Comparison of ENCODE assay signal across 13 cellular contexts in the genomic region with DNA sequence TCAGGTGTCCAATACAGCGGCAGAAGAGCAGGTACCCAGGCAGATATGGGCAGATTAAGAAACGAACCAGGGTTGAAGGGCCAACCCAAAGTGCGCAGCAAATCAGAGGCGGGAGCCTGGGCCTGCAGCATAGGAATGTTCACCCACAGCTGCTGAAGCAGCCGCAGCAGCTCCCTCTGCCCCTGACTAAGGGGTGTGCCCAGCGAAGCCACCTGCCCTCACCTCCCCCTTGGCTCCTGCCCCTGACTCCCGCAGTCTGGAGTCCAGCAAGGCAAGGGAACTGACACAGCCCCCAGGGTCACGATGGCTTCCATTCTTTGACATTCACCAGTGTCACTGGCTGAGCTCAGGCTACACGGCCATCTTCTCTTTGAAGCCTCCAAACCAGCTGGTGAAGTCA. TPM values are rescaled to one million over a fixed set of nuclear protein-coding genes. Genes with fewer than 3 reads are reported as not detected.
DNase-seq lines count a peak whose midpoint lies in the region; ATAC-seq and TF ChIP-seq lines count a peak whose summit lies in the region.
"Had no signal": no experiment of that assay in that cellular context is flagged by ENCODE, and none has a peak within 500 bp of the region (broad histone marks: within the 10 kb centered on the region; RNA-seq: fewer than 3 reads in every experiment).

No MANE protein-coding gene starts in this region.

- TF ChIP-seq POLR2A in transverse colon (IDR thresholded peaks at IDR 0.05) = no peak

- no peak overlapping the region for H3K27ac ChIP-seq in mesenchymal stem cell (ENCODE audit: low read length, poor library complexity, severe bottlenecking)
- peak overlapping the region; percentile 66 to 97 (median 82) for H3K27ac ChIP-seq in transverse colon

- TF ChIP-seq EP300 in transverse colon (IDR thresholded peaks at IDR 0.05; ENCODE audit: low read depth) = no peak

- H3K9me3 Mint-ChIP-seq in activated T-cell treated with anti-CD3 and anti-CD28 coated beads, Interleukin-2, amount 50 U/mL, for 24 hours = no peaks in the 10 kb centered on the region
- no peaks in the 10 kb centered on the region for H3K9me3 Mint-ChIP-seq in activated naive CD8-positive, alpha-beta T cell (ENCODE audit: low read depth)
- H3K9me3 Mint-ChIP-seq in glutamatergic neuron (ENCODE audit: unreplicated experiment) = peaks cover 4% of the 10 kb centered on the region

- H2BK12ac ChIP-seq in mesenchymal stem cell (ENCODE audit: low read length in 2 of 2) = peak overlapping the region in 1 of 2 experiments; percentile 29

- H3K36me3 Mint-ChIP-seq in activated T-cell treated with anti-CD3 and anti-CD28 coated beads, Interleukin-2, amount 50 U/mL, for 24 hours (ENCODE audit: low read depth) = peaks cover 2% of the 10 kb centered on the region
- no peaks in the 10 kb centered on the region for H3K36me3 Mint-ChIP-seq in activated naive CD8-positive, alpha-beta T cell
- no peaks in the 10 kb centered on the region for H3K36me3 Mint-ChIP-seq in glutamatergic neuron (ENCODE audit: unreplicated experiment)

- H2BK15ac ChIP-seq in mesenchymal stem cell (ENCODE audit: low read depth, poor library complexity, severe bottlenecking) = peak overlapping the region; percentile 82

- ATAC-seq in GM19452 (IDR thresholded peaks at IDR 0.05; ENCODE audit: unreplicated experiment) = no peak

- no peaks in the 10 kb centered on the region for H3K36me3 ChIP-seq in mesenchymal stem cell (ENCODE audit: control insufficient read depth in 1 of 2, insufficient read depth in 2 of 2, low read depth in 1 of 2, low read length in 2 of 2)
- no peaks in the 10 kb centered on the region for H3K36me3 ChIP-seq in transverse colon
- H3K36me3 ChIP-seq: adrenal gland, Peyer's patch had no signal

- no peak overlapping the region for H3K4me2 ChIP-seq in mesenchymal stem cell (ENCODE audit: low read length, poor library complexity, severe bottlenecking)

- no peak overlapping the region for H3K14ac ChIP-seq in mesenchymal stem cell (ENCODE audit: low read length in 2 of 2)

- no peak overlapping the region for H3K9ac ChIP-seq in mesenchymal stem cell (ENCODE audit: low read length)

- no peaks in the 10 kb centered on the region for H3K27me3 Mint-ChIP-seq in activated T-cell treated with anti-CD3 and anti-CD28 coated beads, Interleukin-2, amount 50 U/mL, for 24 hours
- H3K27me3 Mint-ChIP-seq in activated naive CD8-positive, alpha-beta T cell = no peaks in the 10 kb centered on the region
- peaks cover 7% of the 10 kb centered on the region for H3K27me3 Mint-ChIP-seq in glutamatergic neuron (ENCODE audit: unreplicated experiment)

- no peak overlapping the region for H2AFZ ChIP-seq in mesenchymal stem cell (ENCODE audit: low read depth, low read length)

- H3K27ac Mint-ChIP-seq in activated T-cell treated with anti-CD3 and anti-CD28 coated beads, Interleukin-2, amount 50 U/mL, for 24 hours = peak overlapping the region; percentile 87
- H3K27ac Mint-ChIP-seq in activated naive CD8-positive, alpha-beta T cell = peak overlapping the region; percentile 80
- H3K27ac Mint-ChIP-seq in glutamatergic neuron (ENCODE audit: unreplicated experiment) = no peak overlapping the region

- H3K79me1 ChIP-seq in mesenchymal stem cell (replicated peaks; ENCODE audit: low read length, poor library complexity, severe bottlenecking) = peaks cover 10% of the 10 kb centered on the region

- no peak overlapping the region for H3K4me3 Mint-ChIP-seq in activated T-cell treated with anti-CD3 and anti-CD28 coated beads, Interleukin-2, amount 50 U/mL, for 24 hours
- peak overlapping the region; percentile 60 for H3K4me3 Mint-ChIP-seq in activated naive CD8-positive, alpha-beta T cell
- no peak overlapping the region for H3K4me3 Mint-ChIP-seq in glutamatergic neuron (ENCODE audit: unreplicated experiment)

- no peak overlapping the region for H3K23ac ChIP-seq in mesenchymal stem cell (ENCODE audit: low read length in 2 of 2)

- H3K4me3 ChIP-seq in mesenchymal stem cell (ENCODE audit: insufficient read depth in 1 of 2, low read depth in 1 of 2, low read length in 2 of 2) = no peak overlapping the region
- H3K4me3 ChIP-seq in transverse colon = no peak overlapping the region
- H3K4me3 ChIP-seq: adrenal gland, Peyer's patch had no signal

- H3K4me1 ChIP-seq in mesenchymal stem cell (ENCODE audit: control insufficient read depth, insufficient read depth, low read depth, low read length) (peaks cover 45% of the 10 kb centered on the region), transverse colon (peaks cover 21 to 34% (median 27%) of the 10 kb centered on the region in 4 donors)

- peak; percentile 35 for DNase-seq in activated T-cell treated with anti-CD3 and anti-CD28 coated beads, Interleukin-2, amount 50 U/mL, for 24 hours
- DNase-seq in activated T-cell treated with anti-CD3 and anti-CD28 coated beads, Interleukin-2, amount 50 U/mL, for 48 hours = no peak
- DNase-seq in mesenchymal stem cell (no peak), transverse colon (no peak), glutamatergic neuron (no peak), T-helper 9 cell (no peak)
- DNase-seq: hippocampal formation, NCI-H2081, small intestine had no signal

- TF ChIP-seq CTCF in transverse colon (IDR thresholded peaks at IDR 0.05) (no peak), glutamatergic neuron (IDR thresholded peaks at IDR 0.05; ENCODE audit: partially characterized antibody, unreplicated experiment) (no peak)

- intact Hi-C loops in transverse colon (cut with DNase I; ENCODE audit: low total_unique reads) = no loop called here

- H2BK5ac ChIP-seq in mesenchymal stem cell (ENCODE audit: low read depth, low read length, poor library complexity, severe bottlenecking) = no peak overlapping the region

- no peak overlapping the region for H2BK120ac ChIP-seq in mesenchymal stem cell (ENCODE audit: low read depth, low read length)

- no peak overlapping the region for H3K4ac ChIP-seq in mesenchymal stem cell (ENCODE audit: low read depth in 1 of 2, low read length in 2 of 2)

- no peak overlapping the region for H4K8ac ChIP-seq in mesenchymal stem cell (ENCODE audit: low read length)

- H3K4me1 Mint-ChIP-seq in activated T-cell treated with anti-CD3 and anti-CD28 coated beads, Interleukin-2, amount 50 U/mL, for 24 hours (ENCODE audit: low read depth) = peaks cover 67% of the 10 kb centered on the region
- peaks cover 54% of the 10 kb centered on the region for H3K4me1 Mint-ChIP-seq in activated naive CD8-positive, alpha-beta T cell (ENCODE audit: low read depth)
- peaks cover 9% of the 10 kb centered on the region for H3K4me1 Mint-ChIP-seq in glutamatergic neuron (ENCODE audit: low read depth, unreplicated experiment)

- in situ Hi-C loops in transverse colon (cut with MboI; ENCODE audit: low pct_ligation_motif_present in 1 of 4, low pct_unique_long_range_greater_than_20kb in 1 of 4, low sequenced_read_pairs in 3 of 4) = loop anchor here (10.0 to 25.0 kb wide), 4 partner anchors 575 to 985 kb away; no protein-coding TSS in a partner anchor

- H3K18ac ChIP-seq in mesenchymal stem cell (ENCODE audit: low read depth in 1 of 2, low read length in 2 of 2) = peak overlapping the region; percentile 5 to 61

- H3K27me3 ChIP-seq in mesenchymal stem cell (ENCODE audit: control insufficient read depth in 1 of 2, insufficient read depth in 1 of 2, low read length in 2 of 2) (no peaks in the 10 kb centered on the region), transverse colon (no peaks in the 10 kb centered on the region)
- H3K27me3 ChIP-seq: adrenal gland, Peyer's patch had no signal

- peak overlapping the region; percentile 67 for H4K91ac ChIP-seq in mesenchymal stem cell (ENCODE audit: low read length)

- H3K9me3 ChIP-seq in mesenchymal stem cell (ENCODE audit: control insufficient read depth, low read length) (no peaks in the 10 kb centered on the region), transverse colon (no peaks in the 10 kb centered on the region)
- H3K9me3 ChIP-seq: adrenal gland, Peyer's patch had no signal

- 91% methylated on average over 8 of the region's 9 CpGs for WGBS in mesenchymal stem cell
- WGBS in transverse colon (ENCODE audit: low coverage in 1 of 2), 2 donors = 92 to 97% methylated on average over 4 to 9 of the region's 9 CpGs

- no peak overlapping the region for H2AK5ac ChIP-seq in mesenchymal stem cell (ENCODE audit: low read length, severe bottlenecking)

RNA-seq across cellular contexts. Expression of a gene that starts 27.3 kb away (rescaled TPM):
- polyA plus RNA-seq in mesenchymal stem cell (2013, experiment 1 of 2) = 407 TPM
- 408 TPM for polyA plus RNA-seq in mesenchymal stem cell (2013, experiment 2 of 2)
- total RNA-seq in transverse colon (100 to 1,000 TPM; 180 to 712 (median 266) TPM), glutamatergic neuron (ENCODE audit: unreplicated experiment) (2.7 TPM)

Comparison
In these comparisons a context has a peak if more than half of its experiments do, and no peak if none do; other contexts are left out.
1. RNA of a gene that starts 27.3 kb away (total RNA-seq): 180 to 712 TPM in transverse colon; 2.7 TPM in glutamatergic neuron (single experiment); every median in the first group is over 10 times any median in the second.